Comparison of ENCODE assay signal across 8 cellular contexts in genomic region chr1:2555634-2556276, GRCh38. TPM values are rescaled to one million over a fixed set of nuclear protein-coding genes. Genes with fewer than 3 reads are reported as not detected.
A peak's percentile ranks its signal among the peaks of the same experiment; 100 is the strongest.
DNase-seq lines count a peak whose midpoint lies in the region; TF ChIP-seq lines count a peak whose summit lies in the region.

No MANE protein-coding gene starts in this region.

- peak; percentile 50 for TF ChIP-seq POLR2A in GM19099 (IDR thresholded peaks at IDR 0.05; ENCODE audit: extremely low read depth, insufficient read length, low read depth)

- H3K27me3 ChIP-seq in mucosa of stomach (ENCODE audit: control insufficient read depth, insufficient read depth, low read length): no peaks in the 10 kb centered on the region

- no peaks in the 10 kb centered on the region for H3K9me3 ChIP-seq in mucosa of stomach (ENCODE audit: control insufficient read depth, low read length)

- H3K36me3 ChIP-seq in mucosa of stomach (ENCODE audit: control insufficient read depth, insufficient read depth, low read length): peaks cover 4% of the 10 kb centered on the region

- no peak for TF ChIP-seq EP300 in Ishikawa (IDR thresholded peaks at IDR 0.05; ENCODE audit: borderline replicate concordance)

- peaks cover 33% of the 10 kb centered on the region for H3K4me1 ChIP-seq in mucosa of stomach (ENCODE audit: control insufficient read depth, insufficient read depth, low read length)

- H3K9ac ChIP-seq in mucosa of stomach (ENCODE audit: low read length): peak overlapping the region; percentile 99

- H3K4me3 ChIP-seq in AG09309 (ENCODE audit: control insufficient read depth, low read depth, low read length) (peak overlapping the region; percentile 76), mucosa of stomach (ENCODE audit: low read length) (peak overlapping the region; percentile 99)

- TF ChIP-seq RAD21 in Ishikawa (IDR thresholded peaks at IDR 0.05; ENCODE audit: low read depth): no peak

- DNase-seq in AG09309 (ENCODE audit: low read depth) (no peak), dermis blood vessel endothelial cell (peak; percentile 78), stromal cell of bone marrow (ENCODE audit: low read depth) (peak; percentile 36), NCI-H774 (lab: John Stamatoyannopoulos, UW) (no peak)
- DNase-seq in activated CD4-positive, alpha-beta T cell treated with anti-CD3 and anti-CD28 coated beads for 1 hour: peak; percentile 47

- TF ChIP-seq CTCF in AG09309 (IDR thresholded peaks at IDR 0.05; ENCODE audit: control insufficient read depth, insufficient read depth, low read depth, low read length, missing control alignments): no peak

TF ChIP-seq in Ishikawa, 13 proteins besides CTCF, POLR2A, EP300 and RAD21:
- TF ChIP-seq EGR1 (IDR thresholded peaks at IDR 0.05): no peak
- no peak for TF ChIP-seq REST (IDR thresholded peaks at IDR 0.05; ENCODE audit: low read depth)
- 0 out of 2 replicates have a peak, but pooled peaks have one; percentile 15 for TF ChIP-seq ZBTB7A (IDR thresholded peaks at IDR 0.05; ENCODE audit: low read depth)
- TF ChIP-seq USF1 (IDR thresholded peaks at IDR 0.05): peak; percentile 58
- no peak for TF ChIP-seq TEAD4 (IDR thresholded peaks at IDR 0.05)
- TF ChIP-seq MAX (IDR thresholded peaks at IDR 0.05): 0 out of 2 replicates have a peak, but pooled peaks have one; percentile 27

RNA-seq across cellular contexts. Expression of gene TNFRSF14, which starts 0.4 kb away (rescaled TPM):
- total RNA-seq in dermis blood vessel endothelial cell: 109 and 155 TPM in 2 replicates

RNA-seq across cellular contexts. Expression of gene HES5, which starts 25.7 kb away (rescaled TPM):
- 0.17 TPM in 1 of 2 replicates, not detected in the other for total RNA-seq in dermis blood vessel endothelial cell

RNA-seq across cellular contexts. Expression of gene PANK4, which starts 29.4 kb away (rescaled TPM):
- 21.5 and 24.7 TPM in 2 replicates for total RNA-seq in dermis blood vessel endothelial cell

RNA-seq across cellular contexts. Expression of gene PRXL2B, which starts 30.8 kb away (rescaled TPM):
- 63.0 and 128 TPM in 2 replicates for total RNA-seq in dermis blood vessel endothelial cell

Comparison
In these comparisons a context has a peak if more than half of its experiments do, and no peak if none do; other contexts are left out.
1. DNase-seq: peak in activated CD4-positive, alpha-beta T cell treated with anti-CD3 and anti-CD28 coated beads for 1 hour (single experiment), dermis blood vessel endothelial cell (single experiment) and stromal cell of bone marrow (single experiment); none in AG09309 (single experiment) and NCI-H774 (single experiment).